Comparison of ENCODE assay signal across 11 cellular contexts in genomic region chr7:148334959-148335577, GRCh38.
DNase-seq lines count a peak whose midpoint lies in the region; ATAC-seq and TF ChIP-seq lines count a peak whose summit lies in the region.
"Had no signal": no experiment of that assay in that cellular context is flagged by ENCODE, and none has a peak within 500 bp of the region (broad histone marks: within the 10 kb centered on the region; RNA-seq: fewer than 3 reads in every experiment).

No MANE protein-coding gene starts in this region.

- peak overlapping the region; percentile 54; the same call in 1 of the 2 replicates for H3K9ac ChIP-seq in iPS-20b (ENCODE audit: low read depth, low read length)

- TF ChIP-seq CTCF in vagina (IDR thresholded peaks at IDR 0.05) = no peak

- peaks cover 49% of the 10 kb centered on the region; the same call in 1 of the 2 replicates for H3K4me1 ChIP-seq in iPS-20b (ENCODE audit: insufficient read depth, low read length)
- H3K4me1 ChIP-seq in vagina = peaks cover 9% of the 10 kb centered on the region

- H3K9me3 ChIP-seq in iPS-20b (ENCODE audit: insufficient read depth, low read depth, low read length) = 0 out of 2 replicates have a peak, but pooled peaks cover 8% of the 10 kb centered on the region
- no peaks in the 10 kb centered on the region for H3K9me3 ChIP-seq in vagina

- ATAC-seq in left cardiac atrium = peak; percentile 44 to 45
- ATAC-seq in SK-N-SH treated with all-trans-retinoic acid at 6 μM for 48 hours = peak; percentile 62
- ATAC-seq in HG03565 (IDR thresholded peaks at IDR 0.05; ENCODE audit: unreplicated experiment) = no peak
- ATAC-seq in HG03432 (IDR thresholded peaks at IDR 0.05; ENCODE audit: unreplicated experiment) = no peak
- ATAC-seq: activated naive CD4-positive, alpha-beta T cell treated with anti-CD3 and anti-CD28 coated beads, Interleukin-2, amount 50 U/mL, for 72 hours; naive thymus-derived CD4-positive, alpha-beta T cell had no signal

- no peak for TF ChIP-seq POLR2A in vagina (IDR thresholded peaks at IDR 0.05)

- intact Hi-C loops in left cardiac atrium (cut with DNase I) = no loop called here
- intact Hi-C loops in cardiac septum (cut with DNase I) = no loop called here
- intact Hi-C loops in vagina (cut with DNase I) = no loop called here

- H3K4me3 ChIP-seq in iPS-20b (ENCODE audit: low read length) = peak overlapping the region; percentile 17; the same call in 1 of the 2 replicates
- no peak overlapping the region for H3K4me3 ChIP-seq in vagina

- H3K27ac ChIP-seq in iPS-20b (ENCODE audit: low read length) = peak overlapping the region; percentile 23
- H3K27ac ChIP-seq in vagina = no peak overlapping the region
- H3K27ac ChIP-seq: VCaP had no signal

- no peak for DNase-seq in left cardiac atrium
- no peak for DNase-seq in cardiac septum (ENCODE audit: low spot score)
- no peak for DNase-seq in vagina (ENCODE audit: extremely low spot score in 2 of 2)
- DNase-seq in SKM-1 (lab: John Stamatoyannopoulos, UW; ENCODE audit: unreplicated experiment) = no peak
- DNase-seq: naive thymus-derived CD4-positive, alpha-beta T cell had no signal

- H3K27me3 ChIP-seq in iPS-20b (ENCODE audit: insufficient read depth, low read length) = peaks cover 5% of the 10 kb centered on the region; the same call in 1 of the 2 replicates
- no peaks in the 10 kb centered on the region for H3K27me3 ChIP-seq in vagina

- H3K36me3 ChIP-seq in iPS-20b (ENCODE audit: insufficient read depth, low read depth, low read length) = no peaks in the 10 kb centered on the region
- H3K36me3 ChIP-seq in vagina = no peaks in the 10 kb centered on the region

TF ChIP-seq in SK-N-SH treated with all-trans-retinoic acid at 6 μM for 48 hours, 23 proteins besides CTCF, POLR2A, EP300 and RAD21:
- TF ChIP-seq ZC3H10 (CRISPR knock-in tag; IDR thresholded peaks at IDR 0.05) (0 out of 2 replicates have a peak, but pooled peaks have one; percentile 67), CSDC2 (CRISPR knock-in tag; IDR thresholded peaks at IDR 0.05) (peak; percentile 44; the same call in 1 of the 2 replicates), RARB (CRISPR knock-in tag; IDR thresholded peaks at IDR 0.05) (no peak), OSR1 (CRISPR knock-in tag; IDR thresholded peaks at IDR 0.05) (no peak), CREB5 (CRISPR knock-in tag; IDR thresholded peaks at IDR 0.05; ENCODE audit: low read depth) (no peak; the same call in 1 of the 2 replicates), SNAI2 (CRISPR knock-in tag; IDR thresholded peaks at IDR 0.05) (peak; percentile 84), ISL1 (CRISPR knock-in tag; IDR thresholded peaks at IDR 0.05) (peak; percentile 90), ARNTL (CRISPR knock-in tag; IDR thresholded peaks at IDR 0.05; ENCODE audit: borderline replicate concordance, low read depth) (no peak)
TF ChIP-seq in SK-N-SH treated with all-trans-retinoic acid at 6 μM for 48 hours: peak in this region for 4.

Comparison
In these comparisons a context has a peak if more than half of its experiments do, and no peak if none do; other contexts are left out.
1. ATAC-seq: peak in left cardiac atrium (2 of 2) and SK-N-SH treated with all-trans-retinoic acid at 6 μM for 48 hours (single experiment); none in HG03565 (single experiment) and HG03432 (single experiment).